ENCODE assay signal across 32 cellular contexts in genomic region chr11:7981758-7982157, GRCh38. TPM values are rescaled to one million over a fixed set of nuclear protein-coding genes. Genes with fewer than 3 reads are reported as not detected.
"Had no signal": no experiment of that assay in that cellular context is flagged by ENCODE, and none has a peak within 500 bp of the region (broad histone marks: within the 10 kb centered on the region; RNA-seq: fewer than 3 reads in every experiment).

No MANE protein-coding gene starts in this region.

- H3K36me3 Mint-ChIP-seq: memory B cell; mesothelial cell of epicardium; naive thymus-derived CD4-positive, alpha-beta T cell; neural progenitor cell; type B pancreatic cell had no signal

- DNase-seq: effector memory CD8-positive, alpha-beta T cell; erythroblast; esophagus squamous epithelium; left ventricle myocardium superior; lower lobe of right lung; mucosa of descending colon; naive thymus-derived CD4-positive, alpha-beta T cell; ovary; stimulated activated CD4-positive, alpha-beta T cell treated with anti-CD3 and anti-CD28 coated beads, Interleukin-12 subunit alpha, Interleukin-12 subunit beta, amount 100 ng/mL, for 4 hours; stimulated activated CD4-positive, alpha-beta T cell treated with anti-CD3 and anti-CD28 coated beads, Interleukin-1b, Interleukin-23, amount 100 ng/mL, for 48 hours; stimulated activated CD4-positive, alpha-beta T cell treated with anti-CD3 and anti-CD28 coated beads, Interleukin-4, amount 100 ng/mL, for 1 hour; stimulated activated CD8-positive, alpha-beta memory T cell treated with anti-CD3 and anti-CD28 coated beads, Interleukin-4, amount 100 ng/mL, for 48 hours; stimulated activated naive CD4-positive, alpha-beta T cell treated with Interleukin-2 at 50 U/mL for 16 hours; stomach; thyroid gland had no signal

- H3K4me3 ChIP-seq: coronary artery, esophagus squamous epithelium, lower lobe of right lung, mucosa of descending colon, neural progenitor cell, ovary, smooth muscle cell, stomach, thyroid gland had no signal

- H3K9ac ChIP-seq: neural progenitor cell had no signal

- H3K4me1 ChIP-seq: neural progenitor cell had no signal

- H3K9me3 Mint-ChIP-seq: effector memory CD8-positive, alpha-beta T cell; memory B cell; mesothelial cell of epicardium; naive thymus-derived CD4-positive, alpha-beta T cell; nephron; neural progenitor cell; type B pancreatic cell had no signal

- H3K27ac Mint-ChIP-seq: effector memory CD8-positive, alpha-beta T cell; memory B cell; mesothelial cell of epicardium; naive thymus-derived CD4-positive, alpha-beta T cell; nephron; neural progenitor cell; type B pancreatic cell had no signal

- FAIRE-seq: endometrium, frontal cortex, keratinocyte had no signal

- H3K4me3 Mint-ChIP-seq: effector memory CD8-positive, alpha-beta T cell; memory B cell; mesothelial cell of epicardium; naive thymus-derived CD4-positive, alpha-beta T cell; nephron; neural progenitor cell; type B pancreatic cell had no signal

- H3K4me2 ChIP-seq: neural progenitor cell, smooth muscle cell had no signal

- ATAC-seq: effector memory CD8-positive, alpha-beta T cell; left ventricle myocardium superior; lower lobe of right lung; mucosa of descending colon; naive thymus-derived CD4-positive, alpha-beta T cell; sciatic nerve had no signal

- H2AFZ ChIP-seq: neural progenitor cell had no signal

- H3K9me3 ChIP-seq: esophagus squamous epithelium, lower lobe of right lung, mucosa of descending colon, ovary, stomach, thyroid gland had no signal

- H3K36me3 ChIP-seq: esophagus squamous epithelium, lower lobe of right lung, neural progenitor cell, ovary, stomach, thyroid gland had no signal

- H3K27me3 ChIP-seq: esophagus squamous epithelium, neural progenitor cell, ovary, stomach, thyroid gland had no signal

- H3K27ac ChIP-seq: coronary artery, esophagus squamous epithelium, lower lobe of right lung, neural progenitor cell, ovary, stomach, thyroid gland had no signal

- H3K27me3 Mint-ChIP-seq: effector memory CD8-positive, alpha-beta T cell; memory B cell; naive thymus-derived CD4-positive, alpha-beta T cell had no signal

RNA-seq across cellular contexts. Expression of gene NLRP10, which starts 16.5 kb away (rescaled TPM):
- total RNA-seq: dermis microvascular lymphatic vessel endothelial cell; esophagus squamous epithelium; frontal cortex; left ventricle myocardium superior; lower lobe of right lung; mesothelial cell of epicardium; mucosa of descending colon; naive thymus-derived CD4-positive, alpha-beta T cell; ovary; posterior vena cava; sciatic nerve; stomach; subcutaneous adipose tissue; temporal lobe; thyroid gland; urinary bladder had no signal
- polyA plus RNA-seq: naive thymus-derived CD4-positive, alpha-beta T cell; ovary; stomach; urinary bladder had no signal

RNA-seq across cellular contexts. Expression of gene OR10A3, which starts 40.2 kb away (rescaled TPM):
- total RNA-seq: dermis microvascular lymphatic vessel endothelial cell; esophagus squamous epithelium; frontal cortex; left ventricle myocardium superior; lower lobe of right lung; mesothelial cell of epicardium; mucosa of descending colon; naive thymus-derived CD4-positive, alpha-beta T cell; ovary; posterior vena cava; pulmonary artery endothelial cell; sciatic nerve; smooth muscle cell; stomach; subcutaneous adipose tissue; temporal lobe; thyroid gland; urinary bladder had no signal
- polyA plus RNA-seq: naive thymus-derived CD4-positive, alpha-beta T cell; ovary; smooth muscle cell; stomach; urinary bladder had no signal

RNA-seq across cellular contexts. Expression of gene OR10A6, which starts 50.7 kb away (rescaled TPM):
- total RNA-seq: dermis microvascular lymphatic vessel endothelial cell; esophagus squamous epithelium; frontal cortex; left ventricle myocardium superior; lower lobe of right lung; mesothelial cell of epicardium; mucosa of descending colon; naive thymus-derived CD4-positive, alpha-beta T cell; ovary; posterior vena cava; pulmonary artery endothelial cell; sciatic nerve; subcutaneous adipose tissue; temporal lobe; thyroid gland; urinary bladder had no signal
- polyA plus RNA-seq: naive thymus-derived CD4-positive, alpha-beta T cell; ovary; smooth muscle cell; stomach; urinary bladder had no signal
